In genomic region chr3:71121429-71122167, GRCh38 we compare ENCODE assay signal across 20 cellular contexts.
DNase-seq lines count a peak whose midpoint lies in the region; ATAC-seq and TF ChIP-seq lines count a peak whose summit lies in the region.
"Had no signal": no experiment of that assay in that cellular context is flagged by ENCODE, and none has a peak within 500 bp of the region (broad histone marks: within the 10 kb centered on the region; RNA-seq: fewer than 3 reads in every experiment).

No MANE protein-coding gene starts in this region.

- H3K27ac ChIP-seq in H9 (ENCODE audit: insufficient read length, low read depth, low read length) = no peak overlapping the region
- H3K27ac ChIP-seq in mammary epithelial cell (ENCODE audit: insufficient read depth, low read depth, low read length) = no peak overlapping the region
- peak overlapping the region; percentile 27 for H3K27ac ChIP-seq in osteoblast (ENCODE audit: low read depth, low read length)
- peak overlapping the region in 2 of 5 donors; percentile 2 to 12 for H3K27ac ChIP-seq in stomach
- H3K27ac ChIP-seq: 22Rv1, parathyroid adenoma had no signal

- H3K27me3 ChIP-seq in H9 (ENCODE audit: insufficient read depth, low read length) (no peaks in the 10 kb centered on the region), mammary epithelial cell (ENCODE audit: insufficient read depth, low read length) (no peaks in the 10 kb centered on the region), osteoblast (ENCODE audit: insufficient read depth, low read length) (no peaks in the 10 kb centered on the region), stomach (no peaks in the 10 kb centered on the region)

- H2AFZ ChIP-seq in H9 (ENCODE audit: low read length) (no peak overlapping the region), mammary epithelial cell (ENCODE audit: low read depth, low read length) (no peak overlapping the region), osteoblast (ENCODE audit: low read length) (no peak overlapping the region)
- H2AFZ ChIP-seq: parathyroid adenoma had no signal

- H3K14ac ChIP-seq in H9 (ENCODE audit: insufficient read depth, low read length) = no peak overlapping the region

- no peak overlapping the region for H3K23ac ChIP-seq in H9 (ENCODE audit: insufficient read length, low read depth, low read length)

- no peak for TF ChIP-seq POLR2A in stomach (IDR thresholded peaks at IDR 0.05)

- H3K27me3 Mint-ChIP-seq in H9 (ENCODE audit: low read depth) = no peaks in the 10 kb centered on the region; the same call in 1 of the 2 replicates

- WGBS in H9 (ENCODE audit: extremely low coverage, insufficient read length, low lambda C conversion rate) = no CpG with 5 or more reads among the region's 3 CpGs
- WGBS in mammary epithelial cell (ENCODE audit: low coverage, missing lambda C conversion rate) = 8% methylated on average over 3 of the region's 3 CpGs
- 43 to 63% (median 58%) methylated on average over 3 of the region's 3 CpGs for WGBS in stomach, 5 donors

- H3K9me3 ChIP-seq in H9 (ENCODE audit: control insufficient read depth, low read depth, low read length) = no peaks in the 10 kb centered on the region
- no peaks in the 10 kb centered on the region for H3K9me3 ChIP-seq in mammary epithelial cell (replicated peaks; ENCODE audit: insufficient read depth, low read length)
- H3K9me3 ChIP-seq in osteoblast (ENCODE audit: low read depth, low read length) = no peaks in the 10 kb centered on the region
- no peaks in the 10 kb centered on the region for H3K9me3 ChIP-seq in stomach

- no peak overlapping the region for H3K9ac ChIP-seq in H9 (ENCODE audit: extremely low read depth, insufficient read length, low read length)
- no peak overlapping the region for H3K9ac ChIP-seq in mammary epithelial cell (ENCODE audit: insufficient read depth, low read length)
- H3K9ac ChIP-seq: parathyroid adenoma had no signal

- no peaks in the 10 kb centered on the region for H3K9me3 Mint-ChIP-seq in H9
- H3K9me3 Mint-ChIP-seq: CD14-positive monocyte; T-helper 1 cell treated with Interleukin-12 subunit alpha and Interleukin-12 subunit beta and Interleukin-4 antibody, amounts not matched to agents 30 μg/mL and 1 μg/mL, for 36 hours had no signal

- no peak overlapping the region for H2BK12ac ChIP-seq in H9 (ENCODE audit: insufficient read length, low read depth, low read length)

- CTCF ChIA-PET in mammary epithelial cell (lab: Charles Lee; ENCODE audit: low non-redundant PET) = no interaction called here

- TF ChIP-seq CTCF in H9 (conservative IDR thresholded peaks at IDR 0.05) (no peak), mammary epithelial cell (conservative IDR thresholded peaks at IDR 0.05 in 1 of 2, IDR thresholded peaks at IDR 0.05 in 1 of 2; ENCODE audit: extremely low read depth in 1 of 2, insufficient read depth in 1 of 2, low read depth in 1 of 2, low read length in 2 of 2) (no peak), osteoblast (IDR thresholded peaks at IDR 0.05; ENCODE audit: extremely low read depth, low read depth, low read length) (no peak), stomach (IDR thresholded peaks at IDR 0.05) (no peak)

- no peaks in the 10 kb centered on the region for H3K79me1 ChIP-seq in H9 (ENCODE audit: insufficient read depth, low read depth, low read length, poor library complexity, severe bottlenecking)

- no peak overlapping the region for H3K4me2 ChIP-seq in H9 (ENCODE audit: insufficient read depth, insufficient read length, low read length)
- H3K4me2 ChIP-seq in mammary epithelial cell (ENCODE audit: insufficient read depth, low read depth, low read length) = no peak overlapping the region
- no peak overlapping the region for H3K4me2 ChIP-seq in osteoblast (ENCODE audit: insufficient read depth, low read length)

- H3K4ac ChIP-seq in H9 (ENCODE audit: low read depth, low read length) = no peak overlapping the region

- H4K8ac ChIP-seq in H9 (replicated peaks; ENCODE audit: insufficient read length, low read depth, low read length) = no peak overlapping the region

- H3K4me3 ChIP-seq in mammary epithelial cell (replicated peaks in 1 of 3; ENCODE audit: insufficient read depth in 1 of 3, low read depth in 2 of 3, low read length in 3 of 3) (no peak overlapping the region), osteoblast (ENCODE audit: insufficient read depth, low read length) (no peak overlapping the region), stomach (no peak overlapping the region)

- no peak overlapping the region for H3T11ph ChIP-seq in H9 (ENCODE audit: low read length)

- H3K4me1 Mint-ChIP-seq in H9 = peaks cover 11 to 13% of the 10 kb centered on the region in 2 experiments
- H3K4me1 Mint-ChIP-seq: CD14-positive monocyte had no signal

- H3K4me3 Mint-ChIP-seq in H9 = no peak overlapping the region
- H3K4me3 Mint-ChIP-seq: CD14-positive monocyte; T-helper 1 cell treated with Interleukin-12 subunit alpha and Interleukin-12 subunit beta and Interleukin-4 antibody, amounts not matched to agents 30 μg/mL and 1 μg/mL, for 36 hours had no signal

- ATAC-seq in activated CD4-positive, CD25-positive, alpha-beta regulatory T cell treated with anti-CD3 and anti-CD28 coated beads, Interleukin-2, amount 50 U/mL, for 24 hours = peak; percentile 44 to 45

- no peak overlapping the region for H3K56ac ChIP-seq in H9 (ENCODE audit: insufficient read length, low read depth, low read length)

- H4K5ac ChIP-seq in H9 (ENCODE audit: insufficient read length, low read depth, low read length) = no peak overlapping the region

- no peak overlapping the region for H3K18ac ChIP-seq in H9 (ENCODE audit: insufficient read length, low read depth, low read length)

- BruUV-seq in mammary epithelial cell (replicated peaks; lab: Mats Ljungman, UMichigan) = no TSS peak

- no peak for DNase-seq in activated CD4-positive, CD25-positive, alpha-beta regulatory T cell treated with anti-CD3 and anti-CD28 coated beads, Interleukin-2, amount 50 U/mL, for 72 hours
- no peak for DNase-seq in H9
- peak; percentile 24 for DNase-seq in mammary epithelial cell
- DNase-seq in osteoblast (ENCODE audit: insufficient read length, low spot score, missing footprints) = peak; percentile 42
- no peak for DNase-seq in stomach
- no peak for DNase-seq in NCI-H146 treated with DMSO at 0.1 percent for 48 hours (lab: John Stamatoyannopoulos, UW; ENCODE audit: unreplicated experiment)
- no peak for DNase-seq in NCI-H2196 (lab: John Stamatoyannopoulos, UW; ENCODE audit: unreplicated experiment)
- DNase-seq: activated effector memory CD4-positive, alpha-beta T cell treated with Interleukin-2 at 50 U/mL for 16 hours; GDM1; glutamatergic neuron; islet precursor cell; NCI-H2029 treated with DMSO at 0.1 percent for 48 hours; NCI-H774; stimulated activated CD4-positive, alpha-beta T cell treated with anti-CD3 and anti-CD28 coated beads, Interleukin-12 subunit alpha, Interleukin-12 subunit beta, amount 100 ng/mL, for 4 hours; trophoblast cell had no signal

- no peaks in the 10 kb centered on the region for H3K23me2 ChIP-seq in H9 (ENCODE audit: insufficient read length, low read depth, low read length, poor library complexity, severe bottlenecking)

- no peak overlapping the region for H4K91ac ChIP-seq in H9 (ENCODE audit: insufficient read length, low read depth, low read length)

- H2AK5ac ChIP-seq in H9 (ENCODE audit: insufficient read length, low read length) = no peak overlapping the region

- dilution Hi-C loops in mammary epithelial cell (cut with HindIII; ENCODE audit: low sequenced_read_pairs) = no loop called here

- H3K36me3 ChIP-seq in mammary epithelial cell (ENCODE audit: insufficient read depth, low read length) = no peaks in the 10 kb centered on the region
- peaks cover 8% of the 10 kb centered on the region for H3K36me3 ChIP-seq in osteoblast (ENCODE audit: insufficient read depth, low read length)
- peaks cover 0 to 3% (median 0%) of the 10 kb centered on the region in 4 donors for H3K36me3 ChIP-seq in stomach

- intact Hi-C loops in mammary epithelial cell (cut with micrococcal nuclease) (no loop called here), stomach (cut with DNase I; ENCODE audit: low total_unique reads) (no loop called here)

- in situ Hi-C loops in mammary epithelial cell (cut with MboI; ENCODE audit: low sequenced_read_pairs in 2 of 2) = no loop called here

- H3K27ac Mint-ChIP-seq in H9 = peak overlapping the region in 2 of 3 experiments; percentile 11 to 60; a peak in 2 of 7 replicates
- H3K27ac Mint-ChIP-seq: T-helper 1 cell treated with Interleukin-12 subunit alpha and Interleukin-12 subunit beta and Interleukin-4 antibody, amounts not matched to agents 30 μg/mL and 1 μg/mL, for 36 hours had no signal

- no peak overlapping the region for H2BK20ac ChIP-seq in H9 (ENCODE audit: low read depth, low read length, poor library complexity, severe bottlenecking)

- H3K4me1 ChIP-seq in H9 (ENCODE audit: insufficient read depth, low read length) = no peaks in the 10 kb centered on the region
- peaks cover 7% of the 10 kb centered on the region for H3K4me1 ChIP-seq in mammary epithelial cell (ENCODE audit: insufficient read depth, low read length)
- H3K4me1 ChIP-seq in osteoblast (ENCODE audit: insufficient read depth, low read length) = peaks cover 37% of the 10 kb centered on the region
- H3K4me1 ChIP-seq in stomach = peaks cover 33 to 97% (median 72%) of the 10 kb centered on the region in 4 donors

- H4K20me1 ChIP-seq in H9 (ENCODE audit: control insufficient read depth, insufficient read depth, insufficient read length) (no peaks in the 10 kb centered on the region), mammary epithelial cell (ENCODE audit: insufficient read depth, low read length) (no peaks in the 10 kb centered on the region), osteoblast (ENCODE audit: insufficient read depth, low read length) (no peaks in the 10 kb centered on the region)

- no peaks in the 10 kb centered on the region for H3K36me3 Mint-ChIP-seq in H9 (ENCODE audit: insufficient read depth in 1 of 3, low read depth in 3 of 3)

- no peaks in the 10 kb centered on the region for H3K79me2 ChIP-seq in H9 (ENCODE audit: insufficient read depth, low read length)
- H3K79me2 ChIP-seq in mammary epithelial cell (ENCODE audit: insufficient read depth, low read length) = no peaks in the 10 kb centered on the region
- peaks cover 85% of the 10 kb centered on the region for H3K79me2 ChIP-seq in osteoblast (ENCODE audit: insufficient read depth, low read length)
- H3K79me2 ChIP-seq: parathyroid adenoma had no signal

- no peak overlapping the region for H2BK15ac ChIP-seq in H9 (ENCODE audit: low read depth, low read length)

- H2BK5ac ChIP-seq in H9 (ENCODE audit: insufficient read length, low read length) = no peak overlapping the region

- no peak for TF ChIP-seq EP300 in stomach (IDR thresholded peaks at IDR 0.05)

- no peak overlapping the region for H2BK120ac ChIP-seq in H9 (ENCODE audit: low read depth, low read length, poor library complexity, severe bottlenecking)

Comparison
In these comparisons a context has a peak if more than half of its experiments do, and no peak if none do; other contexts are left out.
1. DNase-seq: peak in mammary epithelial cell (single experiment) and osteoblast (single experiment); none in activated CD4-positive, CD25-positive, alpha-beta regulatory T cell treated with anti-CD3 and anti-CD28 coated beads, Interleukin-2, amount 50 U/mL, for 72 hours (single experiment), H9 (single experiment), stomach (single experiment), NCI-H146 treated with DMSO at 0.1 percent for 48 hours (single experiment) and NCI-H2196 (single experiment).